ENCODE assay signal across 1 cellular context in the genomic region with DNA sequence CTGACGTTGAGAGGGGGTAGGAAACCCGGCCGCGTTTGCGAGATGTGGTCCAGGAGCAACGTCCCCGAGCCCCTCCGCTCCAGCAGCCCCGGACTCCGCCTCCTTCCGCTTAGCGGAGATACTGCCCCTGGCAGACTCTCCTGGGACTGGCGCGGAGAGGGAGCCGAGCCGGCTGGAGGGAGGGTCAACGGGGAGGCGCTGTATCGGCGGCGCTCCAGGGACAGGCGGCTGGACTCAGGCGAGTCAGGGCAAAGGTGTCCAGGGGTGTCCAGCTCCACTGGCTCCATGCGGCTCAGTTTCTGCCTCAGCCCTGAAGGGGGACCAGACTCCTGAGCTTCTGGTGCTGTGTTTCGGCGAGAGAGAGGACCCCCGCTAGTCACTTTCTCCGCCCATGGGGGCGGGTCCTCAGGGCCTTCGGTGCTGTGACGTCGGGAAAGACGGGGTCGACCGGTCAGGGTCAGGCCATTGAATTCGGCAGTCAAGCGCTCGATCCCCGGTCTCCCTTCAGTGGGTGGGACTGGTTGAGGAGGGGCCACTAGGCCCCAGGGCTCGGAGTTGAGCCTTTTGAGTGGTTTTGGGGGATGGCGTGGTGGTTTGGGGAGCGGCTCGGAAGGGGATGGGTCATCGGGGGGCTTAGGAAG.
A peak's percentile ranks its signal among the peaks of the same experiment; 100 is the strongest.
TF ChIP-seq lines count a peak whose summit lies in the region.

No MANE protein-coding gene starts in this region.

TF ChIP-seq in HepG2, 621 proteins besides CTCF, POLR2A, EP300 and RAD21 (continued from another document and continues in another):
- TF ChIP-seq, protein P1, sequence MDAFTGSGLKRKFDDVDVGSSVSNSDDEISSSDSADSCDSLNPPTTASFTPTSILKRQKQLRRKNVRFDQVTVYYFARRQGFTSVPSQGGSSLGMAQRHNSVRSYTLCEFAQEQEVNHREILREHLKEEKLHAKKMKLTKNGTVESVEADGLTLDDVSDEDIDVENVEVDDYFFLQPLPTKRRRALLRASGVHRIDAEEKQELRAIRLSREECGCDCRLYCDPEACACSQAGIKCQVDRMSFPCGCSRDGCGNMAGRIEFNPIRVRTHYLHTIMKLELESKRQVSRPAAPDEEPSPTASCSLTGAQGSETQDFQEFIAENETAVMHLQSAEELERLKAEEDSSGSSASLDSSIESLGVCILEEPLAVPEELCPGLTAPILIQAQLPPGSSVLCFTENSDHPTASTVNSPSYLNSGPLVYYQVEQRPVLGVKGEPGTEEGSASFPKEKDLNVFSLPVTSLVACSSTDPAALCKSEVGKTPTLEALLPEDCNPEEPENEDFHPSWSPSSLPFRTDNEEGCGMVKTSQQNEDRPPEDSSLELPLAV (CRISPR knock-in tag; conservative IDR thresholded peaks at IDR 0.05; ENCODE audit: low read depth), result no peak
- TF ChIP-seq, protein P2, sequence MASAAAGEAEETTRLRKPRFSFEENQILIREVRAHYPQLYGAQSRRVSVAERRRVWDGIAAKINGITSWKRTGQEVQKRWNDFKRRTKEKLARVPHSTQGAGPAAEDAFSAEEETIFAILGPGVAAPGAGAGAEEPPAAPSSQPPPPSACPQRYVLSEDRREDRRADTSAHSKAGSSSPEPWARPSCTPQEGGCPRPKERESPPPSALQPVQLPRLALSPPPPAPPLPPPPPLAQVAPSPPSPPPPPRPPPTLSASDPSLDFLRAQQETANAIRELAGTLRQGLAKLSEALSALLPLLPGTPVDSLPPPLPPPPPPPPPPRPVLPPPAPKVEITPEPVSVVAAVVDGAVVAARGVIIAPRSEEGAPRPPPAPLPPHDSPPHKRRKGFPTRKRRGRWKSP (CRISPR knock-in tag; IDR thresholded peaks at IDR 0.05), result peak; percentile 74; the same call in 1 of the 2 replicates
- TF ChIP-seq BRD4 (CRISPR knock-in tag; IDR thresholded peaks at IDR 0.05) (peak; percentile 47; the same call in 1 of the 2 replicates), FOXP1 (IDR thresholded peaks at IDR 0.05) (no peak), FOXP1 (CRISPR knock-in tag; IDR thresholded peaks at IDR 0.05) (no peak), HDAC6 (IDR thresholded peaks at IDR 0.05; ENCODE audit: low read depth, low read length) (no peak), MYC (CRISPR knock-in tag; IDR thresholded peaks at IDR 0.05; ENCODE audit: borderline replicate concordance) (peak; percentile 52; the same call in 1 of the 2 replicates), SP5 (CRISPR knock-in tag; IDR thresholded peaks at IDR 0.05; ENCODE audit: borderline replicate concordance, low read depth) (peak; percentile 80), GATAD1 (CRISPR knock-in tag; IDR thresholded peaks at IDR 0.05) (peak; percentile 62; the same call in 1 of the 2 replicates), PITX1 (CRISPR knock-in tag; IDR thresholded peaks at IDR 0.05) (peak; percentile 51; the same call in 1 of the 2 replicates), KDM1A (CRISPR knock-in tag; IDR thresholded peaks at IDR 0.05) (no peak), U2AF2 (IDR thresholded peaks at IDR 0.05; ENCODE audit: low read depth, low read length) (no peak), ZNF672 (CRISPR knock-in tag; IDR thresholded peaks at IDR 0.05) (no peak), HMGA1 (CRISPR knock-in tag; conservative IDR thresholded peaks at IDR 0.05) (no peak), POLR2G (IDR thresholded peaks at IDR 0.05; ENCODE audit: low read depth, low read length) (peak; percentile 70), MAFG (CRISPR knock-in tag; IDR thresholded peaks at IDR 0.05) (no peak), ZFP62 (CRISPR knock-in tag; IDR thresholded peaks at IDR 0.05) (no peak), ZNF556 (CRISPR knock-in tag; IDR thresholded peaks at IDR 0.05; ENCODE audit: borderline replicate concordance) (no peak), ZFYVE20 (CRISPR knock-in tag; IDR thresholded peaks at IDR 0.05; ENCODE audit: borderline replicate concordance, low read depth) (no peak), RCOR2 (CRISPR knock-in tag; IDR thresholded peaks at IDR 0.05) (no peak), PLRG1 (conservative IDR thresholded peaks at IDR 0.05) (no peak), ZKSCAN1 (IDR thresholded peaks at IDR 0.05; ENCODE audit: low read length) (no peak), ZC3H4 (CRISPR knock-in tag; IDR thresholded peaks at IDR 0.05; ENCODE audit: borderline replicate concordance) (no peak), ZFP36L1 (CRISPR knock-in tag; IDR thresholded peaks at IDR 0.05) (no peak), HOXD1 (CRISPR knock-in tag; IDR thresholded peaks at IDR 0.05) (no peak), SRSF9 (IDR thresholded peaks at IDR 0.05; ENCODE audit: borderline replicate concordance, insufficient read depth, low read depth, low read length, poor library complexity, severe bottlenecking) (no peak), PHF5A (CRISPR knock-in tag; IDR thresholded peaks at IDR 0.05; ENCODE audit: low read depth, unreplicated experiment) (no peak), HMG20B (CRISPR knock-in tag; conservative IDR thresholded peaks at IDR 0.05) (no peak), ZNF256 (CRISPR knock-in tag; conservative IDR thresholded peaks at IDR 0.05) (no peak), MIXL1 (CRISPR knock-in tag; IDR thresholded peaks at IDR 0.05) (no peak), DNMT3B (CRISPR knock-in tag; conservative IDR thresholded peaks at IDR 0.05) (no peak), CCAR2 (optimal IDR thresholded peaks at IDR 0.05; ENCODE audit: low read depth, low read length) (no peak), ZNF329 (CRISPR knock-in tag; IDR thresholded peaks at IDR 0.05; ENCODE audit: low read depth) (no peak), ZSCAN30 (CRISPR knock-in tag; IDR thresholded peaks at IDR 0.05) (no peak), ZNF674 (CRISPR knock-in tag; IDR thresholded peaks at IDR 0.05; ENCODE audit: low read depth) (no peak), ZKSCAN8 (CRISPR knock-in tag; IDR thresholded peaks at IDR 0.05; ENCODE audit: borderline replicate concordance) (no peak), ZFP82 (CRISPR knock-in tag; IDR thresholded peaks at IDR 0.05; ENCODE audit: borderline replicate concordance) (0 out of 2 replicates have a peak, but pooled peaks have one; percentile 11), ZBTB42 (CRISPR knock-in tag; IDR thresholded peaks at IDR 0.05) (no peak), FOXA3 (CRISPR knock-in tag; IDR thresholded peaks at IDR 0.05) (peak; percentile 31), ZNF446 (CRISPR knock-in tag; IDR thresholded peaks at IDR 0.05) (no peak)
- TF ChIP-seq, protein P3, sequence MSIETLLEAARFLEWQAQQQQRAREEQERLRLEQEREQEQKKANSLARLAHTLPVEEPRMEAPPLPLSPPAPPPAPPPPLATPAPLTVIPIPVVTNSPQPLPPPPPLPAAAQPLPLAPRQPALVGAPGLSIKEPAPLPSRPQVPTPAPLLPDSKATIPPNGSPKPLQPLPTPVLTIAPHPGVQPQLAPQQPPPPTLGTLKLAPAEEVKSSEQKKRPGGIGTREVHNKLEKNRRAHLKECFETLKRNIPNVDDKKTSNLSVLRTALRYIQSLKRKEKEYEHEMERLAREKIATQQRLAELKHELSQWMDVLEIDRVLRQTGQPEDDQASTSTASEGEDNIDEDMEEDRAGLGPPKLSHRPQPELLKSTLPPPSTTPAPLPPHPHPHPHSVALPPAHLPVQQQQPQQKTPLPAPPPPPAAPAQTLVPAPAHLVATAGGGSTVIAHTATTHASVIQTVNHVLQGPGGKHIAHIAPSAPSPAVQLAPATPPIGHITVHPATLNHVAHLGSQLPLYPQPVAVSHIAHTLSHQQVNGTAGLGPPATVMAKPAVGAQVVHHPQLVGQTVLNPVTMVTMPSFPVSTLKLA (IDR thresholded peaks at IDR 0.05), result no peak
- TF ChIP-seq, protein P4, sequence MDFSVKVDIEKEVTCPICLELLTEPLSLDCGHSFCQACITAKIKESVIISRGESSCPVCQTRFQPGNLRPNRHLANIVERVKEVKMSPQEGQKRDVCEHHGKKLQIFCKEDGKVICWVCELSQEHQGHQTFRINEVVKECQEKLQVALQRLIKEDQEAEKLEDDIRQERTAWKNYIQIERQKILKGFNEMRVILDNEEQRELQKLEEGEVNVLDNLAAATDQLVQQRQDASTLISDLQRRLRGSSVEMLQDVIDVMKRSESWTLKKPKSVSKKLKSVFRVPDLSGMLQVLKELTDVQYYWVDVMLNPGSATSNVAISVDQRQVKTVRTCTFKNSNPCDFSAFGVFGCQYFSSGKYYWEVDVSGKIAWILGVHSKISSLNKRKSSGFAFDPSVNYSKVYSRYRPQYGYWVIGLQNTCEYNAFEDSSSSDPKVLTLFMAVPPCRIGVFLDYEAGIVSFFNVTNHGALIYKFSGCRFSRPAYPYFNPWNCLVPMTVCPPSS (IDR thresholded peaks at IDR 0.05), result no peak
- TF ChIP-seq, protein P5, sequence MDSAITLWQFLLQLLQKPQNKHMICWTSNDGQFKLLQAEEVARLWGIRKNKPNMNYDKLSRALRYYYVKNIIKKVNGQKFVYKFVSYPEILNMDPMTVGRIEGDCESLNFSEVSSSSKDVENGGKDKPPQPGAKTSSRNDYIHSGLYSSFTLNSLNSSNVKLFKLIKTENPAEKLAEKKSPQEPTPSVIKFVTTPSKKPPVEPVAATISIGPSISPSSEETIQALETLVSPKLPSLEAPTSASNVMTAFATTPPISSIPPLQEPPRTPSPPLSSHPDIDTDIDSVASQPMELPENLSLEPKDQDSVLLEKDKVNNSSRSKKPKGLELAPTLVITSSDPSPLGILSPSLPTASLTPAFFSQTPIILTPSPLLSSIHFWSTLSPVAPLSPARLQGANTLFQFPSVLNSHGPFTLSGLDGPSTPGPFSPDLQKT (CRISPR knock-in tag; IDR thresholded peaks at IDR 0.05; ENCODE audit: borderline replicate concordance), result no peak
- TF ChIP-seq, protein P6, sequence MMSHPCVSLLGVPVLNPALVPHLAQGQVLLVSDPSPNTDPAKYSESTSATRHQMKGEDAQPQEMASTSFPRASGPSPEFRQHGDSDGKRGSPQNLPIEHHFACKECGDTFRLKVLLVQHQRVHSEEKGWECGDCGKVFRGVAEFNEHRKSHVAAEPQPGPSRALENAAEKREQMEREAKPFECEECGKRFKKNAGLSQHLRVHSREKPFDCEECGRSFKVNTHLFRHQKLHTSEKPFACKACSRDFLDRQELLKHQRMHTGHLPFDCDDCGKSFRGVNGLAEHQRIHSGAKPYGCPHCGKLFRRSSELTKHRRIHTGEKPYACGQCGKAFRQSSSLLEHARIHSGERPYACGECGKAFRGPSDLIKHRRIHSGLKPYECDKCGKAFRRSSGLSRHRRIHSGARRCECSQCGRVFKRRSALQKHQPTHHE (CRISPR knock-in tag; IDR thresholded peaks at IDR 0.05; ENCODE audit: borderline replicate concordance), result no peak
- TF ChIP-seq, protein P7, sequence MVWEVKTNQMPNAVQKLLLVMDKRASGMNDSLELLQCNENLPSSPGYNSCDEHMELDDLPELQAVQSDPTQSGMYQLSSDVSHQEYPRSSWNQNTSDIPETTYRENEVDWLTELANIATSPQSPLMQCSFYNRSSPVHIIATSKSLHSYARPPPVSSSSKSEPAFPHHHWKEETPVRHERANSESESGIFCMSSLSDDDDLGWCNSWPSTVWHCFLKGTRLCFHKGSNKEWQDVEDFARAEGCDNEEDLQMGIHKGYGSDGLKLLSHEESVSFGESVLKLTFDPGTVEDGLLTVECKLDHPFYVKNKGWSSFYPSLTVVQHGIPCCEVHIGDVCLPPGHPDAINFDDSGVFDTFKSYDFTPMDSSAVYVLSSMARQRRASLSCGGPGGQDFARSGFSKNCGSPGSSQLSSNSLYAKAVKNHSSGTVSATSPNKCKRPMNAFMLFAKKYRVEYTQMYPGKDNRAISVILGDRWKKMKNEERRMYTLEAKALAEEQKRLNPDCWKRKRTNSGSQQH (CRISPR knock-in tag; IDR thresholded peaks at IDR 0.05; ENCODE audit: low read depth), result no peak
- TF ChIP-seq, protein P8, sequence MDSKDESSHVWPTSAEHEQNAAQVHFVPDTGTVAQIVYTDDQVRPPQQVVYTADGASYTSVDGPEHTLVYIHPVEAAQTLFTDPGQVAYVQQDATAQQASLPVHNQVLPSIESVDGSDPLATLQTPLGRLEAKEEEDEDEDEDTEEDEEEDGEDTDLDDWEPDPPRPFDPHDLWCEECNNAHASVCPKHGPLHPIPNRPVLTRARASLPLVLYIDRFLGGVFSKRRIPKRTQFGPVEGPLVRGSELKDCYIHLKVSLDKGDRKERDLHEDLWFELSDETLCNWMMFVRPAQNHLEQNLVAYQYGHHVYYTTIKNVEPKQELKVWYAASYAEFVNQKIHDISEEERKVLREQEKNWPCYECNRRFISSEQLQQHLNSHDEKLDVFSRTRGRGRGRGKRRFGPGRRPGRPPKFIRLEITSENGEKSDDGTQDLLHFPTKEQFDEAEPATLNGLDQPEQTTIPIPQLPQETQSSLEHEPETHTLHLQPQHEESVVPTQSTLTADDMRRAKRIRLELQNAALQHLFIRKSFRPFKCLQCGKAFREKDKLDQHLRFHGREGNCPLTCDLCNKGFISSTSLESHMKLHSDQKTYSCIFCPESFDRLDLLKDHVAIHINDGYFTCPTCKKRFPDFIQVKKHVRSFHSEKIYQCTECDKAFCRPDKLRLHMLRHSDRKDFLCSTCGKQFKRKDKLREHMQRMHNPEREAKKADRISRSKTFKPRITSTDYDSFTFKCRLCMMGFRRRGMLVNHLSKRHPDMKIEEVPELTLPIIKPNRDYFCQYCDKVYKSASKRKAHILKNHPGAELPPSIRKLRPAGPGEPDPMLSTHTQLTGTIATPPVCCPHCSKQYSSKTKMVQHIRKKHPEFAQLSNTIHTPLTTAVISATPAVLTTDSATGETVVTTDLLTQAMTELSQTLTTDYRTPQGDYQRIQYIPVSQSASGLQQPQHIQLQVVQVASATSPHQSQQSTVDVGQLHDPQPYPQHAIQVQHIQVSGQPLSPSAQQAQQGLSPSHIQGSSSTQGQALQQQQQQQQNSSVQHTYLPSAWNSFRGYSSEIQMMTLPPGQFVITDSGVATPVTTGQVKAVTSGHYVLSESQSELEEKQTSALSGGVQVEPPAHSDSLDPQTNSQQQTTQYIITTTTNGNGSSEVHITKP (CRISPR knock-in tag; IDR thresholded peaks at IDR 0.05; ENCODE audit: low read depth), result no peak
- TF ChIP-seq, protein P9, sequence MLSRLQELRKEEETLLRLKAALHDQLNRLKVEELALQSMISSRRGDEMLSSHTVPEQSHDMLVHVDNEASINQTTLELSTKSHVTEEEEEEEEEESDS (CRISPR knock-in tag; IDR thresholded peaks at IDR 0.05; ENCODE audit: borderline replicate concordance), result no peak
- TF ChIP-seq, protein P10, sequence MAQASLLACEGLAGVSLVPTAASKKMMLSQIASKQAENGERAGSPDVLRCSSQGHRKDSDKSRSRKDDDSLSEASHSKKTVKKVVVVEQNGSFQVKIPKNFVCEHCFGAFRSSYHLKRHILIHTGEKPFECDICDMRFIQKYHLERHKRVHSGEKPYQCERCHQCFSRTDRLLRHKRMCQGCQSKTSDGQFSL (CRISPR knock-in tag; IDR thresholded peaks at IDR 0.05), result peak; percentile 57; the same call in 1 of the 2 replicates
- TF ChIP-seq, protein P11, sequence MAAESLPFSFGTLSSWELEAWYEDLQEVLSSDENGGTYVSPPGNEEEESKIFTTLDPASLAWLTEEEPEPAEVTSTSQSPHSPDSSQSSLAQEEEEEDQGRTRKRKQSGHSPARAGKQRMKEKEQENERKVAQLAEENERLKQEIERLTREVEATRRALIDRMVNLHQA (CRISPR knock-in tag; IDR thresholded peaks at IDR 0.05), result no peak
- TF ChIP-seq, protein P12, sequence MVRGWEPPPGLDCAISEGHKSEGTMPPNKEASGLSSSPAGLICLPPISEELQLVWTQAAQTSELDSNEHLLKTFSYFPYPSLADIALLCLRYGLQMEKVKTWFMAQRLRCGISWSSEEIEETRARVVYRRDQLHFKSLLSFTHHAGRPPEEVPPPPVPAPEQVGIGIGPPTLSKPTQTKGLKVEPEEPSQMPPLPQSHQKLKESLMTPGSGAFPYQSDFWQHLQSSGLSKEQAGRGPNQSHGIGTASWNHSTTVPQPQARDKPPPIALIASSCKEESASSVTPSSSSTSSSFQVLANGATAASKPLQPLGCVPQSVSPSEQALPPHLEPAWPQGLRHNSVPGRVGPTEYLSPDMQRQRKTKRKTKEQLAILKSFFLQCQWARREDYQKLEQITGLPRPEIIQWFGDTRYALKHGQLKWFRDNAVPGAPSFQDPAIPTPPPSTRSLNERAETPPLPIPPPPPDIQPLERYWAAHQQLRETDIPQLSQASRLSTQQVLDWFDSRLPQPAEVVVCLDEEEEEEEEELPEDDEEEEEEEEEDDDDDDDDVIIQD (CRISPR knock-in tag; IDR thresholded peaks at IDR 0.05; ENCODE audit: low read depth), result no peak
